Comparison of ENCODE assay signal across 6 cellular contexts in the genomic region with DNA sequence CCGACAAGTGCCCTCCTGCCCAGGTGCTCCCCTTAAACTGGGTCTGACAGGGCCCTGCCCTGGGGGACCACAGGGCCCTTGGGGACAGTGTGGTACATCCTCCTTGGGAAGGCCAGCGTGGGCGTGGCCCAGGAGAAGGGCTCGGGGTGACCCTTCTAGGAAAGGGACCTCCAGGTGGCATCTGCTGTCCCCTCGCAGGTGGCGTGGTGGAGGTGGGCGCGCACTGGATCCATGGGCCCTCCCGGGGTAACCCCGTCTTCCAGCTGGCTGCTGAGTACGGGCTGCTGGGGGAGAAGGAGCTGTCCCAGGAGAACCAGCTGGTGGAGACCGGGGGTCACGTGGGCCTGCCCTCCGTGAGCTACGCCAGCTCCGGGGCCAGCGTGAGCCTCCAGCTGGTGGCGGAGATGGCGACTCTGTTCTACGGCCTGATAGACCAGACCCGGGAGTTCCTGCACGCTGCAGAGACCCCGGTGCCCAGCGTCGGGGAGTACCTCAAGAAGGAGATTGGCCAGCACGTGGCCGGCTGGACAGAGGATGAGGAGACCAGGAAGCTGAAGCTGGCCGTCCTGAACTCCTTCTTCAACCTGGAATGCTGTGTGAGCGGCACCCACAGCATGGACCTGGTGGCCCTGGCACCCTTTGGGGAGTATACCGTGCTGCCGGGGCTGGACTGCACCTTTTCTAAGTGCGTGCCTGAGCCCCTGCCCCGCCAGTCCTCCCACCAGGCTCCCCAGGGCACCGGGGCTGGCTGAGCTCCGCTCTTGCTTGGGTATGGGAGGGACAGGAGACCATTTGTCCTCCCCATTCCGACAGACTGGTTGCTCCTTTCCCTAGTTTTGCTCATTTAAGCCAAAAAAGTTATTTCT. TPM values are rescaled to one million over a fixed set of nuclear protein-coding genes. Genes with fewer than 3 reads are reported as not detected.
DNase-seq lines count a peak whose midpoint lies in the region; ATAC-seq and TF ChIP-seq lines count a peak whose summit lies in the region.

No MANE protein-coding gene starts in this region.

- H3K4me3 Mint-ChIP-seq in GM23338, result peak overlapping the region; percentile 66

- H3K36me3 Mint-ChIP-seq in GM23338 (ENCODE audit: low read depth), result 0 out of 3 replicates have a peak, but pooled peaks cover 3% of the 10 kb centered on the region

- H3K27ac ChIP-seq in GM23338 (ENCODE audit: low read depth) (no peak overlapping the region), cingulate gyrus (ENCODE audit: low read depth, low read length) (peak overlapping the region; percentile 60), trophoblast cell (ENCODE audit: low read depth, low read length) (no peak overlapping the region)

- DNase-seq in GM23338 (ENCODE audit: low spot score), result no peak
- DNase-seq in trophoblast cell, result no peak
- no peak for DNase-seq in omental fat pad (ENCODE audit: low spot score)
- DNase-seq in activated CD4-positive, alpha-beta T cell treated with anti-CD3 and anti-CD28 coated beads, Interleukin-2, amount 50 U/mL, for 48 hours, result no peak

- no peak overlapping the region for H3K27ac Mint-ChIP-seq in GM23338

- H3K9me3 ChIP-seq in trophoblast cell (ENCODE audit: insufficient read depth, low read depth, low read length), result peaks cover 6% of the 10 kb centered on the region

- H3K79me2 ChIP-seq in GM23338 (replicated peaks; ENCODE audit: insufficient read depth) (no peaks in the 10 kb centered on the region), trophoblast cell (ENCODE audit: control insufficient read depth, insufficient read depth, low read length, poor library complexity) (peaks cover 2% of the 10 kb centered on the region)

- H2BK120ac ChIP-seq in trophoblast cell (ENCODE audit: insufficient read depth, low read length, poor library complexity), result no peak overlapping the region

- no peak overlapping the region for H4K91ac ChIP-seq in trophoblast cell (ENCODE audit: low read depth, low read length)

- no peaks in the 10 kb centered on the region; the same call in 2 of the 3 replicates for H3K9me3 Mint-ChIP-seq in GM23338

- H3K27me3 ChIP-seq in GM23338 (ENCODE audit: insufficient read depth) (peaks cover 46% of the 10 kb centered on the region), trophoblast cell (ENCODE audit: insufficient read depth, low read length) (peaks cover 8% of the 10 kb centered on the region)

- WGBS in trophoblast cell (ENCODE audit: extremely low coverage, insufficient coverage, insufficient read length), result no CpG with 5 or more reads among the region's 36 CpGs

- no peak overlapping the region for H3K9ac ChIP-seq in trophoblast cell (ENCODE audit: low read length)

- ATAC-seq in GM23338 (peak; percentile 23), omental fat pad (ENCODE audit: low FRiP score) (no peak), HG02759 (IDR thresholded peaks at IDR 0.05; ENCODE audit: unreplicated experiment) (no peak)

- H2BK12ac ChIP-seq in trophoblast cell (ENCODE audit: low read length), result no peak overlapping the region

- TF ChIP-seq CTCF in GM23338 (conservative IDR thresholded peaks at IDR 0.05; ENCODE audit: low read depth in 2 of 2), result no peak
- no peak for TF ChIP-seq CTCF in omental fat pad (IDR thresholded peaks at IDR 0.05)

- H3K23ac ChIP-seq in trophoblast cell (ENCODE audit: low read length), result no peak overlapping the region

- peaks cover 31% of the 10 kb centered on the region for H3K27me3 Mint-ChIP-seq in GM23338 (ENCODE audit: insufficient read depth, low read depth, poor library complexity)

- peak overlapping the region; percentile 68 for H3K4me3 ChIP-seq in GM23338
- H3K4me3 ChIP-seq in trophoblast cell (ENCODE audit: low read depth, low read length), result peak overlapping the region; percentile 75

- H4K12ac ChIP-seq in trophoblast cell (ENCODE audit: low read depth, low read length), result no peak overlapping the region

- H4K20me1 ChIP-seq in GM23338 (replicated peaks; ENCODE audit: insufficient read depth), result no peaks in the 10 kb centered on the region; the same call in 1 of the 2 replicates

- H3K36me3 ChIP-seq in GM23338 (ENCODE audit: insufficient read depth) (no peaks in the 10 kb centered on the region), trophoblast cell (ENCODE audit: control insufficient read depth in 1 of 2, insufficient read depth in 2 of 2, low read length in 2 of 2) (no peaks in the 10 kb centered on the region)

- no peak overlapping the region for H3K4ac ChIP-seq in trophoblast cell (ENCODE audit: low read depth, low read length)

- H3K9me2 ChIP-seq in GM23338 (ENCODE audit: insufficient read depth), result no peaks in the 10 kb centered on the region

- H3K4me1 ChIP-seq in GM23338 (ENCODE audit: insufficient read depth) (peaks cover 5% of the 10 kb centered on the region; the same call in 1 of the 2 replicates), trophoblast cell (ENCODE audit: control insufficient read depth in 1 of 2, insufficient read depth in 2 of 2, low read length in 2 of 2) (peaks cover 3 to 4% of the 10 kb centered on the region in 2 experiments)

- H2AK5ac ChIP-seq in trophoblast cell (ENCODE audit: low read length), result no peak overlapping the region

- H2AFZ ChIP-seq in GM23338, result no peak overlapping the region; the same call in 1 of the 2 replicates
- no peak overlapping the region for H2AFZ ChIP-seq in trophoblast cell (ENCODE audit: insufficient read depth, low read length, poor library complexity)

- H3K14ac ChIP-seq in trophoblast cell (ENCODE audit: low read length), result no peak overlapping the region

- H3K4me2 ChIP-seq in GM23338, result peak overlapping the region; percentile 92
- H3K4me2 ChIP-seq in trophoblast cell (ENCODE audit: low read length), result peak overlapping the region; percentile 89

- no peak overlapping the region for H2BK5ac ChIP-seq in trophoblast cell (ENCODE audit: low read depth, low read length, poor library complexity)

- H4K8ac ChIP-seq in trophoblast cell (ENCODE audit: low read depth, low read length), result no peak overlapping the region

- H3K18ac ChIP-seq in trophoblast cell (ENCODE audit: low read length), result no peak overlapping the region

- no peaks in the 10 kb centered on the region for H3K79me1 ChIP-seq in trophoblast cell (ENCODE audit: low read length)

- no peaks in the 10 kb centered on the region for H3F3A ChIP-seq in GM23338 (replicated peaks; ENCODE audit: low read depth)

- no peaks in the 10 kb centered on the region for H3K4me1 Mint-ChIP-seq in GM23338

TF ChIP-seq in GM23338, 12 proteins besides CTCF, POLR2A, EP300 and RAD21 (continues in another document):
- TF ChIP-seq, protein P1, sequence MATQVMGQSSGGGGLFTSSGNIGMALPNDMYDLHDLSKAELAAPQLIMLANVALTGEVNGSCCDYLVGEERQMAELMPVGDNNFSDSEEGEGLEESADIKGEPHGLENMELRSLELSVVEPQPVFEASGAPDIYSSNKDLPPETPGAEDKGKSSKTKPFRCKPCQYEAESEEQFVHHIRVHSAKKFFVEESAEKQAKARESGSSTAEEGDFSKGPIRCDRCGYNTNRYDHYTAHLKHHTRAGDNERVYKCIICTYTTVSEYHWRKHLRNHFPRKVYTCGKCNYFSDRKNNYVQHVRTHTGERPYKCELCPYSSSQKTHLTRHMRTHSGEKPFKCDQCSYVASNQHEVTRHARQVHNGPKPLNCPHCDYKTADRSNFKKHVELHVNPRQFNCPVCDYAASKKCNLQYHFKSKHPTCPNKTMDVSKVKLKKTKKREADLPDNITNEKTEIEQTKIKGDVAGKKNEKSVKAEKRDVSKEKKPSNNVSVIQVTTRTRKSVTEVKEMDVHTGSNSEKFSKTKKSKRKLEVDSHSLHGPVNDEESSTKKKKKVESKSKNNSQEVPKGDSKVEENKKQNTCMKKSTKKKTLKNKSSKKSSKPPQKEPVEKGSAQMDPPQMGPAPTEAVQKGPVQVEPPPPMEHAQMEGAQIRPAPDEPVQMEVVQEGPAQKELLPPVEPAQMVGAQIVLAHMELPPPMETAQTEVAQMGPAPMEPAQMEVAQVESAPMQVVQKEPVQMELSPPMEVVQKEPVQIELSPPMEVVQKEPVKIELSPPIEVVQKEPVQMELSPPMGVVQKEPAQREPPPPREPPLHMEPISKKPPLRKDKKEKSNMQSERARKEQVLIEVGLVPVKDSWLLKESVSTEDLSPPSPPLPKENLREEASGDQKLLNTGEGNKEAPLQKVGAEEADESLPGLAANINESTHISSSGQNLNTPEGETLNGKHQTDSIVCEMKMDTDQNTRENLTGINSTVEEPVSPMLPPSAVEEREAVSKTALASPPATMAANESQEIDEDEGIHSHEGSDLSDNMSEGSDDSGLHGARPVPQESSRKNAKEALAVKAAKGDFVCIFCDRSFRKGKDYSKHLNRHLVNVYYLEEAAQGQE (IDR thresholded peaks at IDR 0.05; ENCODE audit: unreplicated experiment), result no peak
- TF ChIP-seq STAT1 (IDR thresholded peaks at IDR 0.05; ENCODE audit: unreplicated experiment) (no peak), CREB1 (CRISPR knock-in tag; IDR thresholded peaks at IDR 0.05; ENCODE audit: low read depth) (no peak)

RNA-seq across cellular contexts. Expression of a gene that starts 1.0 kb away (rescaled TPM):
- total RNA-seq in GM23338 (2014; rRNA removed; shearing (Covaris generic)), result 8.7 and 8.8 TPM in 2 replicates
- 4.1 and 6.1 TPM in 2 replicates for polyA plus RNA-seq in GM23338 (2016; fragmentation: Nextera tagmentation; extraction: Ambion mirVana)
- polyA plus RNA-seq in trophoblast cell (2013), result 2.7 and 2.8 TPM in 2 replicates
- 1 to 10 TPM; 3.8 to 7.7 (median 6.1) TPM for total RNA-seq in omental fat pad

RNA-seq across cellular contexts. Expression of a gene that starts 6.9 kb away (rescaled TPM):
- 87.8 and 92.1 TPM in 2 replicates for total RNA-seq in GM23338 (2014; rRNA removed; shearing (Covaris generic))
- polyA plus RNA-seq in GM23338 (2016; fragmentation: Nextera tagmentation; extraction: Ambion mirVana), result 120 and 127 TPM in 2 replicates
- polyA plus RNA-seq in trophoblast cell (2013), result 64.0 and 65.2 TPM in 2 replicates
- total RNA-seq in omental fat pad, result 100 to 1,000 TPM in 3 of 4 donors, 10 to 100 TPM in 1; 96.0 to 197 (median 138) TPM

RNA-seq across cellular contexts. Expression of a gene that starts 13.9 kb away (rescaled TPM):
- total RNA-seq in GM23338 (2014; rRNA removed; shearing (Covaris generic)), result 35.3 and 45.7 TPM in 2 replicates
- polyA plus RNA-seq in GM23338 (2016; fragmentation: Nextera tagmentation; extraction: Ambion mirVana), result 68.6 and 70.8 TPM in 2 replicates
- 38.2 and 40.1 TPM in 2 replicates for polyA plus RNA-seq in trophoblast cell (2013)
- total RNA-seq in omental fat pad, result 10 to 100 TPM; 14.6 to 30.9 (median 21.3) TPM

RNA-seq across cellular contexts. Expression of a gene that starts 22.2 kb away (rescaled TPM):
- 33.9 and 43.9 TPM in 2 replicates for total RNA-seq in GM23338 (2014; rRNA removed; shearing (Covaris generic))
- 30.8 and 33.0 TPM in 2 replicates for polyA plus RNA-seq in GM23338 (2016; fragmentation: Nextera tagmentation; extraction: Ambion mirVana)
- polyA plus RNA-seq in trophoblast cell (2013), result 18.2 and 20.6 TPM in 2 replicates
- 10 to 100 TPM; 20.6 to 34.3 (median 24.1) TPM for total RNA-seq in omental fat pad

RNA-seq across cellular contexts. Expression of a gene that starts 32.9 kb away (rescaled TPM):
- not detected in 2 replicates for total RNA-seq in GM23338 (2014; rRNA removed; shearing (Covaris generic))
- 0.68 and 1.5 TPM in 2 replicates for polyA plus RNA-seq in GM23338 (2016; fragmentation: Nextera tagmentation; extraction: Ambion mirVana)
- polyA plus RNA-seq in trophoblast cell (2013), result 0.21 TPM in 2 replicates
- total RNA-seq in omental fat pad, result 1 to 10 TPM in 1 of 4 donors, not detected in 3; 3.3 TPM
